In genomic region chr11:6413791-6414231, GRCh38 we compare ENCODE assay signal across 1 cellular context.
TF ChIP-seq lines count a peak whose summit lies in the region.

No MANE protein-coding gene starts in this region.

TF ChIP-seq in H1, 55 proteins besides CTCF, POLR2A, EP300 and RAD21:
- TF ChIP-seq CHD7 (IDR thresholded peaks at IDR 0.05; ENCODE audit: insufficient replicate concordance, low read length) (no peak), KDM5A (IDR thresholded peaks at IDR 0.05; ENCODE audit: low read length) (no peak), SIN3A (conservative IDR thresholded peaks at IDR 0.05 in 1 of 2, IDR thresholded peaks at IDR 0.05 in 1 of 2; ENCODE audit: low read depth in 1 of 2, low read length in 2 of 2) (no peak), RFX5 (IDR thresholded peaks at IDR 0.05; ENCODE audit: borderline replicate concordance, low read depth, low read length) (no peak), SIRT6 (IDR thresholded peaks at IDR 0.05; ENCODE audit: low read length) (no peak), CREB1 (IDR thresholded peaks at IDR 0.05) (no peak), SP1 (IDR thresholded peaks at IDR 0.05; ENCODE audit: low read depth, low read length) (no peak), SP2 (IDR thresholded peaks at IDR 0.05; ENCODE audit: low read length) (no peak), TAF1 (IDR thresholded peaks at IDR 0.05; ENCODE audit: low read depth, low read length) (no peak), BACH1 (IDR thresholded peaks at IDR 0.05; ENCODE audit: low read length) (no peak), E2F6 (IDR thresholded peaks at IDR 0.05) (no peak), RNF2 (IDR thresholded peaks at IDR 0.05; ENCODE audit: borderline replicate concordance, low read depth, low read length, missing control alignments, poor library complexity, severe bottlenecking) (no peak), RXRA (IDR thresholded peaks at IDR 0.05; ENCODE audit: insufficient read depth, low read depth, low read length) (no peak)
